In the genomic region with DNA sequence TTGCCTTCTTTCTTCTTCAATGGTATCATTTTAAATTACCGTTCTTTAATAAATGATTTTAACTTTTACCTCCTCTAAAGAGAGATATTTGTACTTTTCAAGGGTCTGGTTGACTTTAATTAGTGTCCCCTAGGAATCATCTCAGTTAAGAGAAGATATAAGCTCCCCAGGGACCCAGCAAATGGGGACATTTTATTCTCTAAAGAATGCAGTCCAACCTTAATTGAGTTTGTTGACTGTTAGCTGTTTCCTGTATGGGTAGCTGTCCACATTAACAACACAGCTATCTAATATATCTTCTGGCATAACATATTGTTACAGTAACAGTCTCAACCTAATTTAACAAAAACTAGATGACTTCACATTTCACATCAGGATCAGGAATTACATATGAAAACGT, we compare ENCODE assay signal across 14 cellular contexts.
"Had no signal": no experiment of that assay in that cellular context is flagged by ENCODE, and none has a peak within 500 bp of the region (broad histone marks: within the 10 kb centered on the region; RNA-seq: fewer than 3 reads in every experiment).

No MANE protein-coding gene starts in this region.

- H3K4me1 ChIP-seq: pancreas, right lobe of liver, spleen, upper lobe of right lung had no signal

- DNase-seq: activated CD4-positive, alpha-beta T cell treated with anti-CD3 and anti-CD28 coated beads, Interleukin-2, amount 50 U/mL, for 4 hours; activated gamma-delta T cell treated with Interleukin-2 at 50 U/mL for 16 hours; effector memory CD4-positive, alpha-beta T cell; mesendoderm; naive thymus-derived CD8-positive, alpha-beta T cell; pancreas; right lobe of liver; spleen; stimulated activated CD4-positive, alpha-beta T cell treated with anti-CD3 and anti-CD28 coated beads, Interleukin-4, amount 100 ng/mL, for 4 hours; upper lobe of right lung had no signal

- H3K27ac Mint-ChIP-seq: activated naive CD8-positive, alpha-beta T cell; activated T-helper 1 cell treated with anti-CD3 and anti-CD28 coated beads, Interleukin-12 subunit alpha, Interleukin-12 subunit beta, Interleukin-2, Interleukin-4 antibody, amounts not matched to agents 30 ng/mL and 10 ng/mL and 1 ng/mL, durations not matched to agents 14 hours and 24 hours and 36 hours; naive thymus-derived CD8-positive, alpha-beta T cell; stimulated activated memory B cell treated with anti-CD40 and anti-IgM and Interleukin-4, amounts not matched to agents 10 μg/mL and 1 μg/mL and 100 μg/mL, for 72 hours had no signal

- H3K4me1 Mint-ChIP-seq: naive thymus-derived CD8-positive, alpha-beta T cell had no signal

- H3K4me3 Mint-ChIP-seq: activated naive CD8-positive, alpha-beta T cell; activated T-helper 1 cell treated with anti-CD3 and anti-CD28 coated beads, Interleukin-12 subunit alpha, Interleukin-12 subunit beta, Interleukin-2, Interleukin-4 antibody, amounts not matched to agents 30 ng/mL and 10 ng/mL and 1 ng/mL, durations not matched to agents 14 hours and 24 hours and 36 hours; naive thymus-derived CD8-positive, alpha-beta T cell; stimulated activated memory B cell treated with anti-CD40 and anti-IgM and Interleukin-4, amounts not matched to agents 10 μg/mL and 1 μg/mL and 100 μg/mL, for 72 hours had no signal

- H3K9me3 ChIP-seq: pancreas, right lobe of liver, spleen, thoracic aorta, upper lobe of right lung had no signal

- H3K27me3 Mint-ChIP-seq: activated naive CD8-positive, alpha-beta T cell; stimulated activated memory B cell treated with anti-CD40 and anti-IgM and Interleukin-4, amounts not matched to agents 10 μg/mL and 1 μg/mL and 100 μg/mL, for 72 hours had no signal

- H3K9me3 Mint-ChIP-seq: activated T-helper 1 cell treated with anti-CD3 and anti-CD28 coated beads, Interleukin-12 subunit alpha, Interleukin-12 subunit beta, Interleukin-2, Interleukin-4 antibody, amounts not matched to agents 30 ng/mL and 10 ng/mL and 1 ng/mL, durations not matched to agents 14 hours and 24 hours and 36 hours; naive thymus-derived CD8-positive, alpha-beta T cell; stimulated activated memory B cell treated with anti-CD40 and anti-IgM and Interleukin-4, amounts not matched to agents 10 μg/mL and 1 μg/mL and 100 μg/mL, for 72 hours had no signal

- H3K4me3 ChIP-seq: pancreas, right lobe of liver, spleen, thoracic aorta, upper lobe of right lung had no signal

- H3K27me3 ChIP-seq: pancreas, right lobe of liver, spleen, upper lobe of right lung had no signal

- H3K27ac ChIP-seq: pancreas, right lobe of liver, upper lobe of right lung had no signal

- H3K36me3 ChIP-seq: pancreas, right lobe of liver, spleen, thoracic aorta, upper lobe of right lung had no signal

- H3K36me3 Mint-ChIP-seq: activated naive CD8-positive, alpha-beta T cell; stimulated activated memory B cell treated with anti-CD40 and anti-IgM and Interleukin-4, amounts not matched to agents 10 μg/mL and 1 μg/mL and 100 μg/mL, for 72 hours had no signal
